In the genomic region with DNA sequence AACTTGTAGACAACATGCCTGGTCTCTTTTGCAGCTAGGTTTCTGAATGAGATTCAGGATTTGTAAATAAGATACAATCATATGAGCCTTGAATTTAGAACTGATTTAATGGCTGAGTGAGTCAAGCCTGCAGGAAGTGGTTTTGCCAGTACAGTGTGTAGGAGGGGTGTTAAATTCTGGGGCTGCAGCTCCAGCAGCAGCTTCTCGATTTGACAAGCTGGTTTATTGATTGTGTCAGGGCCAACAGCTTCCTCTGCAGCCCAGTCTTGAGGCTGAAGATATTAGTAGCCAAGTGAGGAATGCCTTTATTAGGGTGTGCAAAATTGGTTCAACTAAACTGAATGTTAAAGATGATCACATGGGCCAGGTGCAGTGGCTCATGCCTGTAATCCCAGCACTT, we compare ENCODE assay signal across 9 cellular contexts. TPM values are rescaled to one million over a fixed set of nuclear protein-coding genes. Genes with fewer than 3 reads are reported as not detected.
DNase-seq lines count a peak whose midpoint lies in the region; ATAC-seq and TF ChIP-seq lines count a peak whose summit lies in the region.
"Had no signal": no experiment of that assay in that cellular context is flagged by ENCODE, and none has a peak within 500 bp of the region (broad histone marks: within the 10 kb centered on the region; RNA-seq: fewer than 3 reads in every experiment).

No MANE protein-coding gene starts in this region.

- ATAC-seq in left lobe of liver = no peak

- intact Hi-C loops in left ventricle myocardium inferior (cut with micrococcal nuclease) = no loop called here

- H3K36me3 ChIP-seq in left ventricle myocardium inferior = peaks cover 5% of the 10 kb centered on the region
- H3K36me3 ChIP-seq: thoracic aorta had no signal

- no peak overlapping the region for H3K4me3 ChIP-seq in left ventricle myocardium inferior
- H3K4me3 ChIP-seq: thoracic aorta had no signal

- no peaks in the 10 kb centered on the region for H3K9me3 ChIP-seq in left ventricle myocardium inferior (replicated peaks)
- H3K9me3 ChIP-seq: thoracic aorta had no signal

- H3K27ac ChIP-seq in left ventricle myocardium inferior (replicated peaks) = peak overlapping the region; percentile 41
- H3K27ac ChIP-seq: thoracic aorta had no signal

- H3K27me3 ChIP-seq in left ventricle myocardium inferior (ENCODE audit: low read depth) = no peaks in the 10 kb centered on the region

- H3K4me1 ChIP-seq in left ventricle myocardium inferior = peaks cover 50% of the 10 kb centered on the region

- TF ChIP-seq CTCF in left ventricle myocardium inferior (IDR thresholded peaks at IDR 0.05; ENCODE audit: borderline replicate concordance) = no peak

- DNase-seq in HS-5 (ENCODE audit: low read depth) (peak; percentile 61), left ventricle myocardium inferior (no peak), iPS-NIHi7 (ENCODE audit: extremely low spot score) (no peak), GDM1 (lab: John Stamatoyannopoulos, UW) (no peak), NCI-H748 treated with DMSO at 0.1 percent for 48 hours (lab: John Stamatoyannopoulos, UW) (no peak), left lobe of liver (ENCODE audit: low spot score) (no peak)
- peak; percentile 63 for DNase-seq in activated CD8-positive, alpha-beta memory T cell treated with anti-CD3 and anti-CD28 coated beads for 24 hours
- peak; percentile 6 to 9 for DNase-seq in stimulated activated CD8-positive, alpha-beta memory T cell treated with anti-CD3 and anti-CD28 coated beads, Interleukin-7, amount 100 ng/mL, for 1 hour (ENCODE audit: low read depth in 2 of 2)

RNA-seq across cellular contexts. Expression of gene PLA2G5, which starts 11.5 kb away (rescaled TPM):
- total RNA-seq in left ventricle myocardium inferior = 51.4 TPM
- total RNA-seq in left lobe of liver = 5.8 TPM

Comparison
In these comparisons a context has a peak if more than half of its experiments do, and no peak if none do; other contexts are left out.
1. DNase-seq: peak in HS-5 (single experiment), activated CD8-positive, alpha-beta memory T cell treated with anti-CD3 and anti-CD28 coated beads for 24 hours (single experiment) and stimulated activated CD8-positive, alpha-beta memory T cell treated with anti-CD3 and anti-CD28 coated beads, Interleukin-7, amount 100 ng/mL, for 1 hour (2 of 2); none in left ventricle myocardium inferior (single experiment), iPS-NIHi7 (single experiment), GDM1 (single experiment), NCI-H748 treated with DMSO at 0.1 percent for 48 hours (single experiment) and left lobe of liver (single experiment).